ENCODE assay signal across 1 cellular context in genomic region chr6:128508588-128509296, GRCh38.
A peak's percentile ranks its signal among the peaks of the same experiment; 100 is the strongest.
TF ChIP-seq lines count a peak whose summit lies in the region.

No MANE protein-coding gene starts in this region.

TF ChIP-seq in HepG2, 621 proteins besides CTCF, POLR2A, EP300 and RAD21 (continued from another document and continues in another):
- peak; percentile 53 for TF ChIP-seq ZNF687 (CRISPR knock-in tag; IDR thresholded peaks at IDR 0.05)
- TF ChIP-seq PATZ1 (CRISPR knock-in tag; IDR thresholded peaks at IDR 0.05) = 0 out of 2 replicates have a peak, but pooled peaks have one; percentile 27
- peak; percentile 79; the same call in 1 of the 2 replicates for TF ChIP-seq THRA (CRISPR knock-in tag; IDR thresholded peaks at IDR 0.05; ENCODE audit: borderline replicate concordance)
- peak; percentile 92 for TF ChIP-seq CEBPB (IDR thresholded peaks at IDR 0.05; ENCODE audit: borderline replicate concordance, low read depth, low read length)
- TF ChIP-seq SOX13 (IDR thresholded peaks at IDR 0.05) = peak; percentile 57; the same call in 1 of the 2 replicates
- peak in 1 of 2 experiments; percentile 89; a peak in 2 of 4 replicates for TF ChIP-seq SOX13 (CRISPR knock-in tag; conservative IDR thresholded peaks at IDR 0.05 in 1 of 2, IDR thresholded peaks at IDR 0.05 in 1 of 2)
- no peak for TF ChIP-seq ZNF382 (CRISPR knock-in tag; IDR thresholded peaks at IDR 0.05; ENCODE audit: borderline replicate concordance)
- TF ChIP-seq ZNF770 (CRISPR knock-in tag; IDR thresholded peaks at IDR 0.05) = peak; percentile 90
- 0 out of 2 replicates have a peak, but pooled peaks have one; percentile 15 for TF ChIP-seq ZSCAN22 (CRISPR knock-in tag; IDR thresholded peaks at IDR 0.05)
- no peak for TF ChIP-seq ZNF549 (CRISPR knock-in tag; IDR thresholded peaks at IDR 0.05)
- no peak for TF ChIP-seq ZFX (CRISPR knock-in tag; IDR thresholded peaks at IDR 0.05; ENCODE audit: low read depth)
- no peak for TF ChIP-seq ZNF512B (CRISPR knock-in tag; IDR thresholded peaks at IDR 0.05; ENCODE audit: borderline replicate concordance)
- TF ChIP-seq MAF1 (CRISPR knock-in tag; IDR thresholded peaks at IDR 0.05; ENCODE audit: borderline replicate concordance) = no peak
- no peak for TF ChIP-seq NR1H2 (CRISPR knock-in tag; IDR thresholded peaks at IDR 0.05; ENCODE audit: borderline replicate concordance, low read depth)
- 0 out of 2 replicates have a peak, but pooled peaks have one; percentile 10 for TF ChIP-seq ZNF784 (CRISPR knock-in tag; IDR thresholded peaks at IDR 0.05; ENCODE audit: borderline replicate concordance)
- TF ChIP-seq MIER3 (CRISPR knock-in tag; IDR thresholded peaks at IDR 0.05; ENCODE audit: borderline replicate concordance) = peak; percentile 57; the same call in 1 of the 2 replicates
- no peak for TF ChIP-seq TARDBP (CRISPR knock-in tag; IDR thresholded peaks at IDR 0.05)
- TF ChIP-seq PAF1 (CRISPR knock-in tag; IDR thresholded peaks at IDR 0.05) = no peak
- no peak for TF ChIP-seq ZNF318 (CRISPR knock-in tag; IDR thresholded peaks at IDR 0.05)
- TF ChIP-seq ZNF562 (CRISPR knock-in tag; IDR thresholded peaks at IDR 0.05; ENCODE audit: borderline replicate concordance) = no peak
- no peak for TF ChIP-seq HNF4G (IDR thresholded peaks at IDR 0.05; ENCODE audit: borderline replicate concordance, low read depth, low read length)
- TF ChIP-seq HNF4G (CRISPR knock-in tag; IDR thresholded peaks at IDR 0.05; ENCODE audit: borderline replicate concordance, low read depth) = no peak
- TF ChIP-seq NR3C1 (CRISPR knock-in tag; IDR thresholded peaks at IDR 0.05) = no peak
- TF ChIP-seq KLF16 (CRISPR knock-in tag; IDR thresholded peaks at IDR 0.05) = no peak; a peak in 2 of 4 replicates
- TF ChIP-seq TEAD3 (CRISPR knock-in tag; optimal IDR thresholded peaks at IDR 0.05; ENCODE audit: borderline replicate concordance) = peak; percentile 61
- TF ChIP-seq ZMYM4 (CRISPR knock-in tag; IDR thresholded peaks at IDR 0.05) = peak; percentile 72
- peak; percentile 66 for TF ChIP-seq FOXP4 (CRISPR knock-in tag; IDR thresholded peaks at IDR 0.05)
- TF ChIP-seq LBX2 (CRISPR knock-in tag; IDR thresholded peaks at IDR 0.05; ENCODE audit: borderline replicate concordance) = no peak
- peak; percentile 44; the same call in 1 of the 2 replicates for TF ChIP-seq JUND (CRISPR knock-in tag; IDR thresholded peaks at IDR 0.05)
